ENCODE assay signal across 2 cellular contexts in genomic region chr12:55703288-55703687, GRCh38.
TF ChIP-seq lines count a peak whose summit lies in the region.

No MANE protein-coding gene starts in this region.

TF ChIP-seq in GM23338, 12 proteins besides CTCF, POLR2A, EP300 and RAD21:
- TF ChIP-seq POLR2AphosphoS5 (IDR thresholded peaks at IDR 0.05; ENCODE audit: low read depth) (no peak), CREB1 (CRISPR knock-in tag; IDR thresholded peaks at IDR 0.05; ENCODE audit: low read depth) (no peak), JUNB (IDR thresholded peaks at IDR 0.05; ENCODE audit: unreplicated experiment) (no peak), EZH2 (IDR thresholded peaks at IDR 0.05; ENCODE audit: low read depth, unreplicated experiment) (no peak), EZH2phosphoT487 (IDR thresholded peaks at IDR 0.05; ENCODE audit: unreplicated experiment) (no peak), ZNF331 (CRISPR knock-in tag; IDR thresholded peaks at IDR 0.05; ENCODE audit: low read depth) (no peak), STAT1 (IDR thresholded peaks at IDR 0.05; ENCODE audit: unreplicated experiment) (no peak), ZNF114 (CRISPR knock-in tag; IDR thresholded peaks at IDR 0.05) (no peak), NANOG (IDR thresholded peaks at IDR 0.05; ENCODE audit: borderline replicate concordance) (no peak)
- TF ChIP-seq, protein P1, sequence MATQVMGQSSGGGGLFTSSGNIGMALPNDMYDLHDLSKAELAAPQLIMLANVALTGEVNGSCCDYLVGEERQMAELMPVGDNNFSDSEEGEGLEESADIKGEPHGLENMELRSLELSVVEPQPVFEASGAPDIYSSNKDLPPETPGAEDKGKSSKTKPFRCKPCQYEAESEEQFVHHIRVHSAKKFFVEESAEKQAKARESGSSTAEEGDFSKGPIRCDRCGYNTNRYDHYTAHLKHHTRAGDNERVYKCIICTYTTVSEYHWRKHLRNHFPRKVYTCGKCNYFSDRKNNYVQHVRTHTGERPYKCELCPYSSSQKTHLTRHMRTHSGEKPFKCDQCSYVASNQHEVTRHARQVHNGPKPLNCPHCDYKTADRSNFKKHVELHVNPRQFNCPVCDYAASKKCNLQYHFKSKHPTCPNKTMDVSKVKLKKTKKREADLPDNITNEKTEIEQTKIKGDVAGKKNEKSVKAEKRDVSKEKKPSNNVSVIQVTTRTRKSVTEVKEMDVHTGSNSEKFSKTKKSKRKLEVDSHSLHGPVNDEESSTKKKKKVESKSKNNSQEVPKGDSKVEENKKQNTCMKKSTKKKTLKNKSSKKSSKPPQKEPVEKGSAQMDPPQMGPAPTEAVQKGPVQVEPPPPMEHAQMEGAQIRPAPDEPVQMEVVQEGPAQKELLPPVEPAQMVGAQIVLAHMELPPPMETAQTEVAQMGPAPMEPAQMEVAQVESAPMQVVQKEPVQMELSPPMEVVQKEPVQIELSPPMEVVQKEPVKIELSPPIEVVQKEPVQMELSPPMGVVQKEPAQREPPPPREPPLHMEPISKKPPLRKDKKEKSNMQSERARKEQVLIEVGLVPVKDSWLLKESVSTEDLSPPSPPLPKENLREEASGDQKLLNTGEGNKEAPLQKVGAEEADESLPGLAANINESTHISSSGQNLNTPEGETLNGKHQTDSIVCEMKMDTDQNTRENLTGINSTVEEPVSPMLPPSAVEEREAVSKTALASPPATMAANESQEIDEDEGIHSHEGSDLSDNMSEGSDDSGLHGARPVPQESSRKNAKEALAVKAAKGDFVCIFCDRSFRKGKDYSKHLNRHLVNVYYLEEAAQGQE (IDR thresholded peaks at IDR 0.05; ENCODE audit: unreplicated experiment), result no peak
- TF ChIP-seq, protein P2, sequence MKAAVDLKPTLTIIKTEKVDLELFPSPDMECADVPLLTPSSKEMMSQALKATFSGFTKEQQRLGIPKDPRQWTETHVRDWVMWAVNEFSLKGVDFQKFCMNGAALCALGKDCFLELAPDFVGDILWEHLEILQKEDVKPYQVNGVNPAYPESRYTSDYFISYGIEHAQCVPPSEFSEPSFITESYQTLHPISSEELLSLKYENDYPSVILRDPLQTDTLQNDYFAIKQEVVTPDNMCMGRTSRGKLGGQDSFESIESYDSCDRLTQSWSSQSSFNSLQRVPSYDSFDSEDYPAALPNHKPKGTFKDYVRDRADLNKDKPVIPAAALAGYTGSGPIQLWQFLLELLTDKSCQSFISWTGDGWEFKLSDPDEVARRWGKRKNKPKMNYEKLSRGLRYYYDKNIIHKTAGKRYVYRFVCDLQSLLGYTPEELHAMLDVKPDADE (IDR thresholded peaks at IDR 0.05), result no peak
- TF ChIP-seq, protein P3, sequence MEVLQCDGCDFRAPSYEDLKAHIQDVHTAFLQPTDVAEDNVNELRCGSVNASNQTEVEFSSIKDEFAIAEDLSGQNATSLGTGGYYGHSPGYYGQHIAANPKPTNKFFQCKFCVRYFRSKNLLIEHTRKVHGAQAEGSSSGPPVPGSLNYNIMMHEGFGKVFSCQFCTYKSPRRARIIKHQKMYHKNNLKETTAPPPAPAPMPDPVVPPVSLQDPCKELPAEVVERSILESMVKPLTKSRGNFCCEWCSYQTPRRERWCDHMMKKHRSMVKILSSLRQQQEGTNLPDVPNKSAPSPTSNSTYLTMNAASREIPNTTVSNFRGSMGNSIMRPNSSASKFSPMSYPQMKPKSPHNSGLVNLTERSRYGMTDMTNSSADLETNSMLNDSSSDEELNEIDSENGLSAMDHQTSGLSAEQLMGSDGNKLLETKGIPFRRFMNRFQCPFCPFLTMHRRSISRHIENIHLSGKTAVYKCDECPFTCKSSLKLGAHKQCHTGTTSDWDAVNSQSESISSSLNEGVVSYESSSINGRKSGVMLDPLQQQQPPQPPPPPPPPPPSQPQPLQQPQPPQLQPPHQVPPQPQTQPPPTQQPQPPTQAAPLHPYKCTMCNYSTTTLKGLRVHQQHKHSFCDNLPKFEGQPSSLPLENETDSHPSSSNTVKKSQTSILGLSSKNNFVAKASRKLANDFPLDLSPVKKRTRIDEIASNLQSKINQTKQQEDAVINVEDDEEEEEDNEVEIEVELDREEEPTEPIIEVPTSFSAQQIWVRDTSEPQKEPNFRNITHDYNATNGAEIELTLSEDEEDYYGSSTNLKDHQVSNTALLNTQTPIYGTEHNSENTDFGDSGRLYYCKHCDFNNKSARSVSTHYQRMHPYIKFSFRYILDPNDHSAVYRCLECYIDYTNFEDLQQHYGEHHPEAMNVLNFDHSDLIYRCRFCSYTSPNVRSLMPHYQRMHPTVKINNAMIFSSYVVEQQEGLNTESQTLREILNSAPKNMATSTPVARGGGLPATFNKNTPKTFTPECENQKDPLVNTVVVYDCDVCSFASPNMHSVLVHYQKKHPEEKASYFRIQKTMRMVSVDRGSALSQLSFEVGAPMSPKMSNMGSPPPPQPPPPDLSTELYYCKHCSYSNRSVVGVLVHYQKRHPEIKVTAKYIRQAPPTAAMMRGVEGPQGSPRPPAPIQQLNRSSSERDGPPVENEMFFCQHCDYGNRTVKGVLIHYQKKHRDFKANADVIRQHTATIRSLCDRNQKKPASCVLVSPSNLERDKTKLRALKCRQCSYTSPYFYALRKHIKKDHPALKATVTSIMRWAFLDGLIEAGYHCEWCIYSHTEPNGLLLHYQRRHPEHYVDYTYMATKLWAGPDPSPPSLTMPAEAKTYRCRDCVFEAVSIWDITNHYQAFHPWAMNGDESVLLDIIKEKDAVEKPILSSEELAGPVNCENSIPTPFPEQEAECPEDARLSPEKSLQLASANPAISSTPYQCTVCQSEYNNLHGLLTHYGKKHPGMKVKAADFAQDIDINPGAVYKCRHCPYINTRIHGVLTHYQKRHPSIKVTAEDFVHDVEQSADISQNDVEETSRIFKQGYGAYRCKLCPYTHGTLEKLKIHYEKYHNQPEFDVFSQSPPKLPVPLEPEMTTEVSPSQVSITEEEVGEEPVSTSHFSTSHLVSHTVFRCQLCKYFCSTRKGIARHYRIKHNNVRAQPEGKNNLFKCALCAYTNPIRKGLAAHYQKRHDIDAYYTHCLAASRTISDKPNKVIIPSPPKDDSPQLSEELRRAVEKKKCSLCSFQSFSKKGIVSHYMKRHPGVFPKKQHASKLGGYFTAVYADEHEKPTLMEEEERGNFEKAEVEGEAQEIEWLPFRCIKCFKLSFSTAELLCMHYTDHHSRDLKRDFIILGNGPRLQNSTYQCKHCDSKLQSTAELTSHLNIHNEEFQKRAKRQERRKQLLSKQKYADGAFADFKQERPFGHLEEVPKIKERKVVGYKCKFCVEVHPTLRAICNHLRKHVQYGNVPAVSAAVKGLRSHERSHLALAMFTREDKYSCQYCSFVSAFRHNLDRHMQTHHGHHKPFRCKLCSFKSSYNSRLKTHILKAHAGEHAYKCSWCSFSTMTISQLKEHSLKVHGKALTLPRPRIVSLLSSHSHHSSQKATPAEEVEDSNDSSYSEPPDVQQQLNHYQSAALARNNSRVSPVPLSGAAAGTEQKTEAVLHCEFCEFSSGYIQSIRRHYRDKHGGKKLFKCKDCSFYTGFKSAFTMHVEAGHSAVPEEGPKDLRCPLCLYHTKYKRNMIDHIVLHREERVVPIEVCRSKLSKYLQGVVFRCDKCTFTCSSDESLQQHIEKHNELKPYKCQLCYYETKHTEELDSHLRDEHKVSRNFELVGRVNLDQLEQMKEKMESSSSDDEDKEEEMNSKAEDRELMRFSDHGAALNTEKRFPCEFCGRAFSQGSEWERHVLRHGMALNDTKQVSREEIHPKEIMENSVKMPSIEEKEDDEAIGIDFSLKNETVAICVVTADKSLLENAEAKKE (CRISPR knock-in tag; IDR thresholded peaks at IDR 0.05), result no peak

TF ChIP-seq in HepG2, 621 proteins besides CTCF, POLR2A, EP300 and RAD21 (continues in another document):
- TF ChIP-seq ZFP36 (IDR thresholded peaks at IDR 0.05; ENCODE audit: borderline replicate concordance, low read depth, low read length, partially characterized antibody), result no peak
- no peak for TF ChIP-seq ZBTB40 (IDR thresholded peaks at IDR 0.05)
- TF ChIP-seq ZBTB40 (CRISPR knock-in tag; IDR thresholded peaks at IDR 0.05), result no peak
- TF ChIP-seq ZNF660 (CRISPR knock-in tag; IDR thresholded peaks at IDR 0.05; ENCODE audit: borderline replicate concordance, low read depth), result no peak
- TF ChIP-seq NFE2L2 (IDR thresholded peaks at IDR 0.05; ENCODE audit: low read length), result no peak
- TF ChIP-seq SNAPC2 (CRISPR knock-in tag; IDR thresholded peaks at IDR 0.05), result no peak
- no peak for TF ChIP-seq FIP1L1 (IDR thresholded peaks at IDR 0.05; ENCODE audit: borderline replicate concordance, insufficient read depth, low read depth, low read length)
- TF ChIP-seq ZNF563 (CRISPR knock-in tag; IDR thresholded peaks at IDR 0.05), result no peak
- TF ChIP-seq ZNF598 (CRISPR knock-in tag; IDR thresholded peaks at IDR 0.05; ENCODE audit: borderline replicate concordance), result no peak
- TF ChIP-seq TBX2 (CRISPR knock-in tag; IDR thresholded peaks at IDR 0.05; ENCODE audit: borderline replicate concordance), result no peak
- TF ChIP-seq, protein P4, sequence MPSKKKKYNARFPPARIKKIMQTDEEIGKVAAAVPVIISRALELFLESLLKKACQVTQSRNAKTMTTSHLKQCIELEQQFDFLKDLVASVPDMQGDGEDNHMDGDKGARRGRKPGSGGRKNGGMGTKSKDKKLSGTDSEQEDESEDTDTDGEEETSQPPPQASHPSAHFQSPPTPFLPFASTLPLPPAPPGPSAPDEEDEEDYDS (CRISPR knock-in tag; IDR thresholded peaks at IDR 0.05), result no peak
- TF ChIP-seq ZNF644 (CRISPR knock-in tag; IDR thresholded peaks at IDR 0.05; ENCODE audit: low read depth), result no peak
- TF ChIP-seq, protein P5, sequence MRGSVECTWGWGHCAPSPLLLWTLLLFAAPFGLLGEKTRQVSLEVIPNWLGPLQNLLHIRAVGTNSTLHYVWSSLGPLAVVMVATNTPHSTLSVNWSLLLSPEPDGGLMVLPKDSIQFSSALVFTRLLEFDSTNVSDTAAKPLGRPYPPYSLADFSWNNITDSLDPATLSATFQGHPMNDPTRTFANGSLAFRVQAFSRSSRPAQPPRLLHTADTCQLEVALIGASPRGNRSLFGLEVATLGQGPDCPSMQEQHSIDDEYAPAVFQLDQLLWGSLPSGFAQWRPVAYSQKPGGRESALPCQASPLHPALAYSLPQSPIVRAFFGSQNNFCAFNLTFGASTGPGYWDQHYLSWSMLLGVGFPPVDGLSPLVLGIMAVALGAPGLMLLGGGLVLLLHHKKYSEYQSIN (CRISPR knock-in tag; IDR thresholded peaks at IDR 0.05; ENCODE audit: borderline replicate concordance), result no peak
